8 cellular contexts compared by ENCODE assay signal in genomic region chr4:153468587-153468986, GRCh38. TPM values are rescaled to one million over a fixed set of nuclear protein-coding genes. Genes with fewer than 3 reads are reported as not detected.
DNase-seq lines count a peak whose midpoint lies in the region; ATAC-seq and TF ChIP-seq lines count a peak whose summit lies in the region.

No MANE protein-coding gene starts in this region.

- TF ChIP-seq CTCF in AG04450 (IDR thresholded peaks at IDR 0.05; ENCODE audit: low read depth, low read length) (no peak), esophagus muscularis mucosa (IDR thresholded peaks at IDR 0.05) (no peak), upper lobe of left lung (IDR thresholded peaks at IDR 0.05) (no peak)

- no peak for DNase-seq in AG04450 (ENCODE audit: low read depth, low spot score)
- DNase-seq in esophagus muscularis mucosa (ENCODE audit: extremely low spot score): no peak
- DNase-seq in upper lobe of left lung: no peak
- no peak for DNase-seq in posterior vena cava (ENCODE audit: low spot score)
- no peak for DNase-seq in HPDE6-E6E7 (ENCODE audit: extremely low spot score)
- no peak for DNase-seq in cerebellar nuclear complex (lab: John Stamatoyannopoulos, UW)

- H3K9me3 ChIP-seq in AG04450 (ENCODE audit: control insufficient read depth, insufficient read depth, low read length): no peaks in the 10 kb centered on the region; the same call in 1 of the 2 replicates
- no peaks in the 10 kb centered on the region for H3K9me3 ChIP-seq in KOPT-K1 (ENCODE audit: insufficient read depth, low read length, poor library complexity, severe bottlenecking)
- no peaks in the 10 kb centered on the region for H3K9me3 ChIP-seq in esophagus muscularis mucosa
- H3K9me3 ChIP-seq in upper lobe of left lung: no peaks in the 10 kb centered on the region

- TF ChIP-seq EP300 in esophagus muscularis mucosa (IDR thresholded peaks at IDR 0.05) (no peak), upper lobe of left lung (IDR thresholded peaks at IDR 0.05) (no peak)

- intact Hi-C loops in esophagus muscularis mucosa (cut with DNase I) (loop anchor here (5.0 to 10.0 kb wide), 2 partner anchors 89 to 124 kb away; partner anchors contain the start of gene MND1), posterior vena cava (cut with DNase I) (loop anchor here (5.0 to 10.0 kb wide), 3 partner anchors 104 to 124 kb away; partner anchors contain the start of gene MND1 (in 1 of the 2))

- POLR2A ChIA-PET in AG04450 (lab: Yijun Ruan, JAX): no interaction called here

- no peaks in the 10 kb centered on the region for H3K27me3 ChIP-seq in AG04450 (ENCODE audit: control insufficient read depth, insufficient read depth, low read length)
- H3K27me3 ChIP-seq in esophagus muscularis mucosa: no peaks in the 10 kb centered on the region
- H3K27me3 ChIP-seq in upper lobe of left lung: no peaks in the 10 kb centered on the region

- TF ChIP-seq POLR2A in esophagus muscularis mucosa (IDR thresholded peaks at IDR 0.05; ENCODE audit: low read depth): no peak
- no peak for TF ChIP-seq POLR2A in upper lobe of left lung (IDR thresholded peaks at IDR 0.05)

- no peak overlapping the region for H3K27ac ChIP-seq in AG04450 (ENCODE audit: low read depth, low read length)
- H3K27ac ChIP-seq in KOPT-K1 (ENCODE audit: low read depth, low read length, poor library complexity, severe bottlenecking): peak overlapping the region; percentile 93
- peak overlapping the region in 1 of 4 donors; percentile 41 for H3K27ac ChIP-seq in esophagus muscularis mucosa (replicated peaks in 1 of 4)
- H3K27ac ChIP-seq in upper lobe of left lung: peak overlapping the region in 3 of 4 donors; percentile 9 to 90 (median 57)

- H3K4me1 ChIP-seq in esophagus muscularis mucosa: peaks cover 27 to 74% (median 57%) of the 10 kb centered on the region in 4 donors
- H3K4me1 ChIP-seq in upper lobe of left lung: peaks cover 27 to 49% (median 37%) of the 10 kb centered on the region in 4 donors

- peak; percentile 13 for ATAC-seq in GM19372 (IDR thresholded peaks at IDR 0.05; ENCODE audit: low read depth, unreplicated experiment)
- ATAC-seq in upper lobe of left lung (ENCODE audit: low FRiP score in 2 of 2): no peak

- peaks cover 45% of the 10 kb centered on the region for H3K36me3 ChIP-seq in KOPT-K1 (ENCODE audit: insufficient read depth, low read length)
- H3K36me3 ChIP-seq in esophagus muscularis mucosa: no peaks in the 10 kb centered on the region
- H3K36me3 ChIP-seq in upper lobe of left lung: no peaks in the 10 kb centered on the region

- H3K4me3 ChIP-seq in AG04450 (ENCODE audit: low read depth, low read length) (peak overlapping the region; percentile 24), esophagus muscularis mucosa (peak overlapping the region; percentile 61 to 95 (median 88)), upper lobe of left lung (peak overlapping the region in 3 of 4 donors; percentile 77 to 92 (median 79))

- CTCF ChIA-PET in AG04450 (lab: Charles Lee): interaction anchor here (0.6 to 1.0 kb wide), 2 partner anchors 15 to 20 kb away, joined by 3 read pairs; no protein-coding TSS in a partner anchor

- WGBS in esophagus muscularis mucosa: 50% methylated on average over 1 of the region's 1 CpG
- 66 to 68% methylated on average over 1 of the region's 1 CpG for WGBS in upper lobe of left lung, 2 donors

RNA-seq across cellular contexts. Expression of gene TMEM131L, which starts 2.4 kb away (rescaled TPM):
- polyA plus RNA-seq in AG04450 (2011; rRNA removed): 13.2 and 15.5 TPM in 2 replicates
- polyA minus RNA-seq in AG04450 (2011; rRNA and poly(A)+ RNA removed): 22.9 and 25.9 TPM in 2 replicates
- total RNA-seq in esophagus muscularis mucosa (10 to 100 TPM; 10.3 to 16.3 (median 12.1) TPM), upper lobe of left lung (10 to 100 TPM; 12.3 to 28.8 (median 19.5) TPM), posterior vena cava (10 to 100 TPM; 11.4 to 12.0 TPM)

Comparison
In these comparisons a context has a peak if more than half of its experiments do, and no peak if none do; other contexts are left out.
1. H3K4me3 ChIP-seq: peak in every context shown above with its lines; median percentile 88 in esophagus muscularis mucosa; 79 in upper lobe of left lung; 24 in AG04450.